ENCODE assay signal across 1 cellular context in the genomic region with DNA sequence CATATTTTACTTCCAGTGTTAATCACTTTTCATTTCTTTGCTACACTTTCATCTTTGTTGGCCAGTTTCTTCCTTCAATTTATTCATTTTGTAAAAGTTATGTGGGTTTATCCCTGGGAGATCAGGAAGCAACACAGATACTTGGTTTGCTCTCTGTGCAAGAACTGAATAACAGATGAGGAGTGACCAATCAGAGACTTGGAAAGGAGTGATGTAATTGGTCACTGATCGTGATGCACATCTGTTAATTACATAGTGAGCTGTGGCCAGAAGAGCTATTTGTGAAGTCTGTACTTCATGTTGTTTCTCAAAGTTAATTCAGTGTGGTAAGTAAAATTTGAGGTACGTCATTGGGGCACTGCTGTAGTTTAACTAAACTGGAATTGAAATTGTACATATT.
TF ChIP-seq lines count a peak whose summit lies in the region.

No MANE protein-coding gene starts in this region.

TF ChIP-seq in GM12878, 131 proteins besides CTCF, POLR2A, EP300 and RAD21:
- no peak for TF ChIP-seq HCFC1 (IDR thresholded peaks at IDR 0.05; ENCODE audit: low read length)
- TF ChIP-seq CREB1 (IDR thresholded peaks at IDR 0.05; ENCODE audit: low read depth): 0 out of 2 replicates have a peak, but pooled peaks have one; percentile 14
- TF ChIP-seq RFX5 (IDR thresholded peaks at IDR 0.05; ENCODE audit: low read depth, low read length): no peak
- TF ChIP-seq IKZF1 (conservative IDR thresholded peaks at IDR 0.05): no peak
TF ChIP-seq in GM12878: peak in this region for 1.
